ENCODE assay signal across 1 cellular context in the genomic region with DNA sequence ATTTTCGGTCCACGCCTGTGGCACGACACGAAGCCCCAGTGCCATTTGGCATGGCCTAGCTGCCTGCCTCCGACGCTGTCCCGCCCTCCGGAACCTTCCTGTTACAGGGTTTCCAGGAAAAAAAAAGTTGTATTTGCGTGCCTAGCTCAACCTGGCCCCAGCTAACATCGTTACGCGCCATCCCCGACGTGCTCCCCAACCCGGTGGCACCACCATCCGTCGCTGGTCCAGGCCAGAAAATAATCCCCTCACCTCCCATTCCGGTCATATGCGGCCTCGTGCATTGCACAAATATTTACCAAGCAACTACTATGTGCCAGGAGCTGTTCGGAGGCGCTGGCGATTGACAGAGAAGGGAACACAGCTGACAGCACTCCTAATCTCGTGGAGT.
TF ChIP-seq lines count a peak whose summit lies in the region.

No MANE protein-coding gene starts in this region.

TF ChIP-seq in HepG2, 621 proteins besides CTCF, POLR2A, EP300 and RAD21 (continues in another document):
- TF ChIP-seq ATAD3A (CRISPR knock-in tag; IDR thresholded peaks at IDR 0.05) (no peak), PRPF4 (IDR thresholded peaks at IDR 0.05; ENCODE audit: low read depth, low read length, poor library complexity, severe bottlenecking) (peak; percentile 30), ZNF503 (CRISPR knock-in tag; IDR thresholded peaks at IDR 0.05) (no peak), HOXA3 (CRISPR knock-in tag; IDR thresholded peaks at IDR 0.05) (peak; percentile 26; the same call in 1 of the 2 replicates), MTF2 (CRISPR knock-in tag; IDR thresholded peaks at IDR 0.05; ENCODE audit: borderline replicate concordance) (no peak), BORCS8-MEF2B (CRISPR knock-in tag; IDR thresholded peaks at IDR 0.05) (0 out of 2 replicates have a peak, but pooled peaks have one; percentile 19), HMG20A (CRISPR knock-in tag; IDR thresholded peaks at IDR 0.05; ENCODE audit: borderline replicate concordance) (no peak), PPARG (CRISPR knock-in tag; conservative IDR thresholded peaks at IDR 0.05) (no peak), SPEN (CRISPR knock-in tag; IDR thresholded peaks at IDR 0.05; ENCODE audit: low read depth) (no peak), ZNF17 (CRISPR knock-in tag; IDR thresholded peaks at IDR 0.05) (no peak), ZNF33B (CRISPR knock-in tag; IDR thresholded peaks at IDR 0.05) (no peak), ZNF263 (CRISPR knock-in tag; IDR thresholded peaks at IDR 0.05) (peak; percentile 73), ZSCAN5A (CRISPR knock-in tag; IDR thresholded peaks at IDR 0.05; ENCODE audit: borderline replicate concordance) (no peak), ZNF552 (CRISPR knock-in tag; IDR thresholded peaks at IDR 0.05; ENCODE audit: borderline replicate concordance) (no peak), SP2 (CRISPR knock-in tag; IDR thresholded peaks at IDR 0.05) (no peak), ZNF180 (CRISPR knock-in tag; IDR thresholded peaks at IDR 0.05; ENCODE audit: borderline replicate concordance, low read depth) (no peak), MAFG (CRISPR knock-in tag; IDR thresholded peaks at IDR 0.05) (no peak), RARA (CRISPR knock-in tag; IDR thresholded peaks at IDR 0.05) (no peak), ZNF784 (CRISPR knock-in tag; IDR thresholded peaks at IDR 0.05; ENCODE audit: borderline replicate concordance) (no peak), ZNF383 (CRISPR knock-in tag; IDR thresholded peaks at IDR 0.05; ENCODE audit: borderline replicate concordance) (no peak), CBX1 (IDR thresholded peaks at IDR 0.05; ENCODE audit: low read depth) (no peak), MEIS2 (CRISPR knock-in tag; IDR thresholded peaks at IDR 0.05) (no peak), NPAS2 (CRISPR knock-in tag; IDR thresholded peaks at IDR 0.05; ENCODE audit: borderline replicate concordance) (no peak), BCLAF1 (IDR thresholded peaks at IDR 0.05) (no peak), ZNF251 (CRISPR knock-in tag; IDR thresholded peaks at IDR 0.05) (no peak), ZNF562 (CRISPR knock-in tag; IDR thresholded peaks at IDR 0.05; ENCODE audit: borderline replicate concordance) (no peak), ZNF317 (CRISPR knock-in tag; IDR thresholded peaks at IDR 0.05) (peak; percentile 99), ZSCAN12 (CRISPR knock-in tag; IDR thresholded peaks at IDR 0.05) (no peak), NFIB (CRISPR knock-in tag; IDR thresholded peaks at IDR 0.05; ENCODE audit: borderline replicate concordance) (no peak), SP5 (CRISPR knock-in tag; IDR thresholded peaks at IDR 0.05; ENCODE audit: borderline replicate concordance, low read depth) (0 out of 2 replicates have a peak, but pooled peaks have one; percentile 9), POGK (CRISPR knock-in tag; conservative IDR thresholded peaks at IDR 0.05) (no peak), ZNF441 (CRISPR knock-in tag; IDR thresholded peaks at IDR 0.05; ENCODE audit: borderline replicate concordance) (no peak), PREB (CRISPR knock-in tag; IDR thresholded peaks at IDR 0.05) (no peak), FOXJ3 (CRISPR knock-in tag; IDR thresholded peaks at IDR 0.05; ENCODE audit: borderline replicate concordance) (no peak), ZMYM3 (CRISPR knock-in tag; IDR thresholded peaks at IDR 0.05) (no peak), FOXA3 (CRISPR knock-in tag; IDR thresholded peaks at IDR 0.05) (peak; percentile 51)
- TF ChIP-seq, protein P1, sequence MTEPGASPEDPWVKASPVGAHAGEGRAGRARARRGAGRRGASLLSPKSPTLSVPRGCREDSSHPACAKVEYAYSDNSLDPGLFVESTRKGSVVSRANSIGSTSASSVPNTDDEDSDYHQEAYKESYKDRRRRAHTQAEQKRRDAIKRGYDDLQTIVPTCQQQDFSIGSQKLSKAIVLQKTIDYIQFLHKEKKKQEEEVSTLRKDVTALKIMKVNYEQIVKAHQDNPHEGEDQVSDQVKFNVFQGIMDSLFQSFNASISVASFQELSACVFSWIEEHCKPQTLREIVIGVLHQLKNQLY (CRISPR knock-in tag; IDR thresholded peaks at IDR 0.05) = no peak
- TF ChIP-seq, protein P2, sequence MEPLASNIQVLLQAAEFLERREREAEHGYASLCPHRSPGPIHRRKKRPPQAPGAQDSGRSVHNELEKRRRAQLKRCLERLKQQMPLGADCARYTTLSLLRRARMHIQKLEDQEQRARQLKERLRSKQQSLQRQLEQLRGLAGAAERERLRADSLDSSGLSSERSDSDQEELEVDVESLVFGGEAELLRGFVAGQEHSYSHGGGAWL (CRISPR knock-in tag; IDR thresholded peaks at IDR 0.05) = no peak
- TF ChIP-seq, protein P3, sequence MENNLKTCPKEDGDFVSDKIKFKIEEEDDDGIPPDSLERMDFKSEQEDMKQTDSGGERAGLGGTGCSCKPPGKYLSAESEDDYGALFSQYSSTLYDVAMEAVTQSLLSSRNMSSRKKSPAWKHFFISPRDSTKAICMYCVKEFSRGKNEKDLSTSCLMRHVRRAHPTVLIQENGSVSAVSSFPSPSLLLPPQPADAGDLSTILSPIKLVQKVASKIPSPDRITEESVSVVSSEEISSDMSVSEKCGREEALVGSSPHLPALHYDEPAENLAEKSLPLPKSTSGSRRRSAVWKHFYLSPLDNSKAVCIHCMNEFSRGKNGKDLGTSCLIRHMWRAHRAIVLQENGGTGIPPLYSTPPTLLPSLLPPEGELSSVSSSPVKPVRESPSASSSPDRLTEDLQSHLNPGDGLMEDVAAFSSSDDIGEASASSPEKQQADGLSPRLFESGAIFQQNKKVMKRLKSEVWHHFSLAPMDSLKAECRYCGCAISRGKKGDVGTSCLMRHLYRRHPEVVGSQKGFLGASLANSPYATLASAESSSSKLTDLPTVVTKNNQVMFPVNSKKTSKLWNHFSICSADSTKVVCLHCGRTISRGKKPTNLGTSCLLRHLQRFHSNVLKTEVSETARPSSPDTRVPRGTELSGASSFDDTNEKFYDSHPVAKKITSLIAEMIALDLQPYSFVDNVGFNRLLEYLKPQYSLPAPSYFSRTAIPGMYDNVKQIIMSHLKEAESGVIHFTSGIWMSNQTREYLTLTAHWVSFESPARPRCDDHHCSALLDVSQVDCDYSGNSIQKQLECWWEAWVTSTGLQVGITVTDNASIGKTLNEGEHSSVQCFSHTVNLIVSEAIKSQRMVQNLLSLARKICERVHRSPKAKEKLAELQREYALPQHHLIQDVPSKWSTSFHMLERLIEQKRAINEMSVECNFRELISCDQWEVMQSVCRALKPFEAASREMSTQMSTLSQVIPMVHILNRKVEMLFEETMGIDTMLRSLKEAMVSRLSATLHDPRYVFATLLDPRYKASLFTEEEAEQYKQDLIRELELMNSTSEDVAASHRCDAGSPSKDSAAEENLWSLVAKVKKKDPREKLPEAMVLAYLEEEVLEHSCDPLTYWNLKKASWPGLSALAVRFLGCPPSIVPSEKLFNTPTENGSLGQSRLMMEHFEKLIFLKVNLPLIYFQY (CRISPR knock-in tag; IDR thresholded peaks at IDR 0.05; ENCODE audit: borderline replicate concordance) = no peak
- TF ChIP-seq, protein P4, sequence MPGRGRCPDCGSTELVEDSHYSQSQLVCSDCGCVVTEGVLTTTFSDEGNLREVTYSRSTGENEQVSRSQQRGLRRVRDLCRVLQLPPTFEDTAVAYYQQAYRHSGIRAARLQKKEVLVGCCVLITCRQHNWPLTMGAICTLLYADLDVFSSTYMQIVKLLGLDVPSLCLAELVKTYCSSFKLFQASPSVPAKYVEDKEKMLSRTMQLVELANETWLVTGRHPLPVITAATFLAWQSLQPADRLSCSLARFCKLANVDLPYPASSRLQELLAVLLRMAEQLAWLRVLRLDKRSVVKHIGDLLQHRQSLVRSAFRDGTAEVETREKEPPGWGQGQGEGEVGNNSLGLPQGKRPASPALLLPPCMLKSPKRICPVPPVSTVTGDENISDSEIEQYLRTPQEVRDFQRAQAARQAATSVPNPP (CRISPR knock-in tag; IDR thresholded peaks at IDR 0.05) = no peak
- TF ChIP-seq, protein P5, sequence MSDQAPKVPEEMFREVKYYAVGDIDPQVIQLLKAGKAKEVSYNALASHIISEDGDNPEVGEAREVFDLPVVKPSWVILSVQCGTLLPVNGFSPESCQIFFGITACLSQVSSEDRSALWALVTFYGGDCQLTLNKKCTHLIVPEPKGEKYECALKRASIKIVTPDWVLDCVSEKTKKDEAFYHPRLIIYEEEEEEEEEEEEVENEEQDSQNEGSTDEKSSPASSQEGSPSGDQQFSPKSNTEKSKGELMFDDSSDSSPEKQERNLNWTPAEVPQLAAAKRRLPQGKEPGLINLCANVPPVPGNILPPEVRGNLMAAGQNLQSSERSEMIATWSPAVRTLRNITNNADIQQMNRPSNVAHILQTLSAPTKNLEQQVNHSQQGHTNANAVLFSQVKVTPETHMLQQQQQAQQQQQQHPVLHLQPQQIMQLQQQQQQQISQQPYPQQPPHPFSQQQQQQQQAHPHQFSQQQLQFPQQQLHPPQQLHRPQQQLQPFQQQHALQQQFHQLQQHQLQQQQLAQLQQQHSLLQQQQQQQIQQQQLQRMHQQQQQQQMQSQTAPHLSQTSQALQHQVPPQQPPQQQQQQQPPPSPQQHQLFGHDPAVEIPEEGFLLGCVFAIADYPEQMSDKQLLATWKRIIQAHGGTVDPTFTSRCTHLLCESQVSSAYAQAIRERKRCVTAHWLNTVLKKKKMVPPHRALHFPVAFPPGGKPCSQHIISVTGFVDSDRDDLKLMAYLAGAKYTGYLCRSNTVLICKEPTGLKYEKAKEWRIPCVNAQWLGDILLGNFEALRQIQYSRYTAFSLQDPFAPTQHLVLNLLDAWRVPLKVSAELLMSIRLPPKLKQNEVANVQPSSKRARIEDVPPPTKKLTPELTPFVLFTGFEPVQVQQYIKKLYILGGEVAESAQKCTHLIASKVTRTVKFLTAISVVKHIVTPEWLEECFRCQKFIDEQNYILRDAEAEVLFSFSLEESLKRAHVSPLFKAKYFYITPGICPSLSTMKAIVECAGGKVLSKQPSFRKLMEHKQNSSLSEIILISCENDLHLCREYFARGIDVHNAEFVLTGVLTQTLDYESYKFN (CRISPR knock-in tag; conservative IDR thresholded peaks at IDR 0.05) = no peak
